8 cellular contexts compared by ENCODE assay signal in genomic region chr15:41291065-41291631, GRCh38. TPM values are rescaled to one million over a fixed set of nuclear protein-coding genes. Genes with fewer than 3 reads are reported as not detected.
DNase-seq lines count a peak whose midpoint lies in the region; ATAC-seq, FAIRE-seq and TF ChIP-seq lines count a peak whose summit lies in the region.

No MANE protein-coding gene starts in this region.

- no TSS peak for BruUV-seq in MCF 10A (replicated peaks; lab: Mats Ljungman, UMichigan)

- peaks cover 18% of the 10 kb centered on the region for H3K36me3 Mint-ChIP-seq in progenitor cell of endocrine pancreas (ENCODE audit: insufficient read depth)
- peaks cover 70% of the 10 kb centered on the region for H3K36me3 Mint-ChIP-seq in MCF 10A (ENCODE audit: insufficient read depth, unreplicated experiment)

- H3K36me3 ChIP-seq in left lung, result peaks cover 0 to 66% of the 10 kb centered on the region in 2 donors

- H3K4me1 Mint-ChIP-seq in progenitor cell of endocrine pancreas (ENCODE audit: low read depth) (peaks cover 3% of the 10 kb centered on the region), MCF 10A (ENCODE audit: insufficient read depth, unreplicated experiment) (peaks cover 11% of the 10 kb centered on the region)

- CTCF ChIA-PET in MCF 10A (lab: Yijun Ruan, JAX), result interaction anchor here (0.6 to 1.2 kb wide), 5 partner anchors 19 to 221 kb away, joined by 3 to 5 read pairs (median 3); no protein-coding TSS in a partner anchor

- no peaks in the 10 kb centered on the region for H3K27me3 ChIP-seq in left lung

- POLR2A ChIA-PET in MCF 10A (lab: Yijun Ruan, JAX), result interaction anchor here (0.6 to 1.5 kb wide), 3 partner anchors 25 to 175 kb away, joined by 3 read pairs; partner anchors contain the start of genes INO80, NUSAP1 and OIP5

- H3K9me3 Mint-ChIP-seq in progenitor cell of endocrine pancreas (ENCODE audit: low read depth) (no peaks in the 10 kb centered on the region), MCF 10A (ENCODE audit: unreplicated experiment) (no peaks in the 10 kb centered on the region)

- H3K4me3 Mint-ChIP-seq in progenitor cell of endocrine pancreas (ENCODE audit: low read depth), result no peak overlapping the region
- no peak overlapping the region for H3K4me3 Mint-ChIP-seq in MCF 10A (ENCODE audit: unreplicated experiment)

- peak overlapping the region in 1 of 2 donors; percentile 78 for H3K27ac ChIP-seq in left lung

- H3K27ac Mint-ChIP-seq in progenitor cell of endocrine pancreas (no peak overlapping the region), MCF 10A (ENCODE audit: low read depth, unreplicated experiment) (no peak overlapping the region)

- H3K4me3 ChIP-seq in GM12864 (ENCODE audit: low read depth, low read length), result no peak overlapping the region
- H3K4me3 ChIP-seq in left lung, result no peak overlapping the region

- intact Hi-C loops in left lung (cut with DNase I), result no loop called here
- intact Hi-C loops in MCF 10A (cut with micrococcal nuclease), result no loop called here

- H3K9me3 ChIP-seq in left lung, result no peaks in the 10 kb centered on the region

- TF ChIP-seq CTCF in GM12864 (IDR thresholded peaks at IDR 0.05; ENCODE audit: low read depth, low read length, missing control alignments) (no peak), left lung (IDR thresholded peaks at IDR 0.05) (no peak), progenitor cell of endocrine pancreas (IDR thresholded peaks at IDR 0.05; ENCODE audit: unreplicated experiment) (no peak), MCF 10A (IDR thresholded peaks at IDR 0.05; ENCODE audit: unreplicated experiment) (no peak)

- peaks cover 0 to 50% of the 10 kb centered on the region in 2 donors for H3K4me1 ChIP-seq in left lung

- ATAC-seq in GM21515 (IDR thresholded peaks at IDR 0.05; ENCODE audit: unreplicated experiment) (peak; percentile 54), HG03571 (IDR thresholded peaks at IDR 0.05; ENCODE audit: unreplicated experiment) (peak; percentile 82), left lung (peak; percentile 69)

- DNase-seq in GM12864 (ENCODE audit: low read depth) (peak; percentile 70), left lung (peak in 1 of 2 donors; percentile 40), progenitor cell of endocrine pancreas (ENCODE audit: low spot score, unreplicated experiment) (no peak), HTR-8/SVneo (ENCODE audit: insufficient read length, low spot score) (no peak), COLO829 (ENCODE audit: low spot score) (no peak), MCF 10A (ENCODE audit: unreplicated experiment) (no peak)

- H3K27me3 Mint-ChIP-seq in progenitor cell of endocrine pancreas (no peaks in the 10 kb centered on the region), MCF 10A (ENCODE audit: insufficient read depth, unreplicated experiment) (no peaks in the 10 kb centered on the region)

- FAIRE-seq in HTR-8/SVneo (lab: Jason Lieb, UNC), result no peak

RNA-seq across cellular contexts. Expression of gene OIP5, which starts 41.2 kb away (rescaled TPM):
- total RNA-seq in left lung, result 1 to 10 TPM; 1.6 to 3.4 TPM
- total RNA-seq in progenitor cell of endocrine pancreas, result 9.5 and 9.7 TPM in 2 replicates
- 2.9 and 5.7 TPM in 2 replicates for total RNA-seq in MCF 10A (2022)

RNA-seq across cellular contexts. Expression of gene NUSAP1, which starts 41.5 kb away (rescaled TPM):
- 10 to 100 TPM; 10.2 to 27.6 TPM for total RNA-seq in left lung
- total RNA-seq in progenitor cell of endocrine pancreas, result 63.9 and 69.2 TPM in 2 replicates
- 39.1 and 62.6 TPM in 2 replicates for total RNA-seq in MCF 10A (2022)
